ENCODE assay signal across 1 cellular context in genomic region chr1:64980745-64981601, GRCh38.
TF ChIP-seq lines count a peak whose summit lies in the region.

No MANE protein-coding gene starts in this region.

TF ChIP-seq in A549, 52 proteins besides CTCF, POLR2A, EP300 and RAD21 (continued from another document):
- TF ChIP-seq FOSL2 (IDR thresholded peaks at IDR 0.05) (no peak), FOSL2 (CRISPR knock-in tag; IDR thresholded peaks at IDR 0.05) (no peak), HOXB13 (CRISPR knock-in tag; IDR thresholded peaks at IDR 0.05; ENCODE audit: low read depth) (no peak), KDM5A (IDR thresholded peaks at IDR 0.05) (no peak), SREBF2 (IDR thresholded peaks at IDR 0.05) (no peak), HDAC2 (IDR thresholded peaks at IDR 0.05) (no peak)
